In genomic region chr1:28099050-28099769, GRCh38 we compare ENCODE assay signal across 23 cellular contexts. TPM values are rescaled to one million over a fixed set of nuclear protein-coding genes. Genes with fewer than 3 reads are reported as not detected.
DNase-seq lines count a peak whose midpoint lies in the region; ATAC-seq and TF ChIP-seq lines count a peak whose summit lies in the region.
"Had no signal": no experiment of that assay in that cellular context is flagged by ENCODE, and none has a peak within 500 bp of the region (broad histone marks: within the 10 kb centered on the region; RNA-seq: fewer than 3 reads in every experiment).

No MANE protein-coding gene starts in this region.

- peak overlapping the region; percentile 31; the same call in 1 of the 3 replicates for H2BK15ac ChIP-seq in IMR-90 (ENCODE audit: low read depth, low read length)

- peaks cover 0 to 3% of the 10 kb centered on the region in 2 donors for H3K27me3 Mint-ChIP-seq in natural killer cell (ENCODE audit: low read depth in 2 of 2)
- H3K27me3 Mint-ChIP-seq in immature natural killer cell (ENCODE audit: low read depth in 3 of 3) = peaks cover 0 to 4% (median 0%) of the 10 kb centered on the region in 3 donors

- H4K20me1 ChIP-seq in IMR-90 (ENCODE audit: insufficient read depth, low read length) (no peaks in the 10 kb centered on the region), GM23248 (ENCODE audit: insufficient read depth) (no peaks in the 10 kb centered on the region)

- H3K23ac ChIP-seq in IMR-90 (ENCODE audit: low read depth, low read length) = no peak overlapping the region

- peak overlapping the region; percentile 61 for H2BK120ac ChIP-seq in IMR-90 (ENCODE audit: low read depth, low read length)

- H3K9me3 Mint-ChIP-seq in natural killer cell = no peaks in the 10 kb centered on the region
- H3K9me3 Mint-ChIP-seq in immature natural killer cell = no peaks in the 10 kb centered on the region
- H3K9me3 Mint-ChIP-seq: activated naive CD8-positive, alpha-beta T cell treated with anti-CD3 and anti-CD28 coated beads, Interleukin-2, amount 10 ng/mL, durations not matched to agents 7 days and 5 days; mesothelial cell of epicardium; nephron progenitor cell had no signal

- TF ChIP-seq CTCF in IMR-90 (conservative IDR thresholded peaks at IDR 0.05; ENCODE audit: low read depth, low read length) = no peak
- TF ChIP-seq CTCF in gastrocnemius medialis (IDR thresholded peaks at IDR 0.05 in 4 of 5, conservative IDR thresholded peaks at IDR 0.05 in 1 of 5) = no peak
- TF ChIP-seq CTCF in natural killer cell (IDR thresholded peaks at IDR 0.05) = no peak

- H3K9me1 ChIP-seq in IMR-90 (ENCODE audit: insufficient read depth, low read length) = peaks cover 7% of the 10 kb centered on the region

- H4K91ac ChIP-seq in IMR-90 (ENCODE audit: insufficient read depth, low read depth, low read length) = peak overlapping the region; percentile 43

- H3K9me2 ChIP-seq in GM23248 (ENCODE audit: insufficient read depth) = no peaks in the 10 kb centered on the region

- H3K4me1 Mint-ChIP-seq in natural killer cell (no peaks in the 10 kb centered on the region), immature natural killer cell (no peaks in the 10 kb centered on the region)
- H3K4me1 Mint-ChIP-seq: CD4-positive, CD25-positive, alpha-beta regulatory T cell; mesothelial cell of epicardium had no signal

- peak overlapping the region in 1 of 2 experiments; percentile 82; a peak in 1 of 4 replicates for H4K8ac ChIP-seq in IMR-90 (ENCODE audit: low read depth in 2 of 2, low read length in 2 of 2)

- H3K56ac ChIP-seq in IMR-90 (ENCODE audit: extremely low read depth, insufficient read depth, low read length) = no peak overlapping the region

- H3K36me3 Mint-ChIP-seq in natural killer cell (no peaks in the 10 kb centered on the region), immature natural killer cell (no peaks in the 10 kb centered on the region)
- H3K36me3 Mint-ChIP-seq: activated naive CD8-positive, alpha-beta T cell treated with anti-CD3 and anti-CD28 coated beads, Interleukin-2, amount 10 ng/mL, durations not matched to agents 7 days and 5 days; CD4-positive, CD25-positive, alpha-beta regulatory T cell; mesothelial cell of epicardium had no signal

- peak overlapping the region; percentile 89 for H3K4ac ChIP-seq in IMR-90 (ENCODE audit: low read depth, low read length)

- POLR2A ChIA-PET in IMR-90 (lab: Charles Lee; ENCODE audit: unreplicated experiment) = interaction anchor here (0.6 to 1.0 kb wide), 2 partner anchors 11 to 117 kb away, joined by 5 read pairs; partner anchors contain the start of gene EYA3

- H3K4me2 ChIP-seq in IMR-90 (ENCODE audit: low read depth, low read length) (no peak overlapping the region), GM23248 (ENCODE audit: unreplicated experiment) (no peak overlapping the region)

- peak overlapping the region; percentile 58 for H2AK9ac ChIP-seq in IMR-90 (replicated peaks; ENCODE audit: low read depth, low read length, poor library complexity)

- H2AK5ac ChIP-seq in IMR-90 (ENCODE audit: low read depth, low read length) = peak overlapping the region; percentile 93; the same call in 1 of the 2 replicates

- BruUV-seq in IMR-90 (replicated peaks; lab: Mats Ljungman, UMichigan) = no TSS peak

- H3K9me3 ChIP-seq in IMR-90 (ENCODE audit: control insufficient read depth, insufficient read depth, low read length) = no peaks in the 10 kb centered on the region; the same call in 1 of the 2 replicates
- no peaks in the 10 kb centered on the region for H3K9me3 ChIP-seq in gastrocnemius medialis
- no peaks in the 10 kb centered on the region for H3K9me3 ChIP-seq in GM23248 (ENCODE audit: low read depth)
- H3K9me3 ChIP-seq: body of pancreas, testis had no signal

- H3K4me1 ChIP-seq in IMR-90 (ENCODE audit: control insufficient read depth, insufficient read depth, low read length) (peaks cover 5% of the 10 kb centered on the region), gastrocnemius medialis (peaks cover 0 to 12% of the 10 kb centered on the region in 2 donors), GM23248 (ENCODE audit: insufficient read depth) (0 out of 2 replicates have a peak, but pooled peaks cover 6% of the 10 kb centered on the region)
- H3K4me1 ChIP-seq: testis had no signal

- ATAC-seq in IMR-90 (ENCODE audit: low read depth) = peak; percentile 69
- peak; percentile 97 for ATAC-seq in left ventricle myocardium superior
- peak; percentile 93 to 96 for ATAC-seq in gastrocnemius medialis
- ATAC-seq in natural killer cell = no peak
- ATAC-seq in GM18858 (IDR thresholded peaks at IDR 0.05; ENCODE audit: unreplicated experiment) = no peak
- ATAC-seq: body of pancreas had no signal

- H3K9ac ChIP-seq in IMR-90 (ENCODE audit: low read depth, low read length) (no peak overlapping the region), GM23248 (no peak overlapping the region)

- no peaks in the 10 kb centered on the region for H3K36me3 ChIP-seq in IMR-90 (ENCODE audit: control insufficient read depth, insufficient read depth, low read length)
- H3K36me3 ChIP-seq in gastrocnemius medialis = no peaks in the 10 kb centered on the region
- H3K36me3 ChIP-seq in GM23248 (ENCODE audit: low read depth) = no peaks in the 10 kb centered on the region

- CTCF ChIA-PET in IMR-90 (lab: Yijun Ruan, JAX) = no interaction called here

- intact Hi-C loops in IMR-90 (cut with micrococcal nuclease) = loop anchor here (5.0 kb wide), 1 partner anchor 63 kb away; no protein-coding TSS in a partner anchor
- intact Hi-C loops in left ventricle myocardium superior (cut with micrococcal nuclease) = no loop called here
- intact Hi-C loops in gastrocnemius medialis (cut with DNase I; ENCODE audit: low total_unique reads) = loop anchor here (1.0 kb wide), 1 partner anchor 24 kb away; no protein-coding TSS in a partner anchor
- intact Hi-C loops in natural killer cell (cut with micrococcal nuclease) = no loop called here

- H3K14ac ChIP-seq in IMR-90 (replicated peaks; ENCODE audit: low read depth, low read length) = peak overlapping the region; percentile 82

- H2AFZ ChIP-seq in IMR-90 (replicated peaks; ENCODE audit: low read length, poor library complexity) (peak overlapping the region; percentile 63), GM23248 (no peak overlapping the region)

- no peak overlapping the region for H3K4me3 ChIP-seq in IMR-90 (ENCODE audit: insufficient read depth, low read depth, low read length)
- no peak overlapping the region for H3K4me3 ChIP-seq in gastrocnemius medialis
- H3K4me3 ChIP-seq in GM23248 = no peak overlapping the region
- H3K4me3 ChIP-seq: body of pancreas, coronary artery, testis had no signal

- no peaks in the 10 kb centered on the region for H3K79me2 ChIP-seq in GM23248 (ENCODE audit: insufficient read depth)

- H3K27ac Mint-ChIP-seq in natural killer cell = no peak overlapping the region
- no peak overlapping the region for H3K27ac Mint-ChIP-seq in immature natural killer cell
- H3K27ac Mint-ChIP-seq: activated CD4-positive, alpha-beta T cell treated with anti-CD3 and anti-CD28 coated beads, Interleukin-2, amount 10 ng/mL, durations not matched to agents 7 days and 5 days; activated naive CD8-positive, alpha-beta T cell treated with anti-CD3 and anti-CD28 coated beads, Interleukin-2, amount 10 ng/mL, durations not matched to agents 7 days and 5 days; CD4-positive, CD25-positive, alpha-beta regulatory T cell; mesothelial cell of epicardium; nephron progenitor cell had no signal

- H3F3A ChIP-seq in GM23248 (ENCODE audit: insufficient read depth) = 0 out of 2 replicates have a peak, but pooled peaks cover under 1% of the 10 kb centered on the region

- peak overlapping the region; percentile 46 for H3K18ac ChIP-seq in IMR-90 (ENCODE audit: low read depth, low read length)

- TF ChIP-seq POLR2A in IMR-90 (IDR thresholded peaks at IDR 0.05; ENCODE audit: low read depth, low read length) (no peak), gastrocnemius medialis (IDR thresholded peaks at IDR 0.05) (no peak)

- H2BK5ac ChIP-seq in IMR-90 (ENCODE audit: low read depth, low read length, poor library complexity, severe bottlenecking) = peak overlapping the region; percentile 48

- H3K79me1 ChIP-seq in IMR-90 (ENCODE audit: low read depth in 1 of 2, low read length in 2 of 2) = no peaks in the 10 kb centered on the region

- no CpG with 5 or more reads among the region's 5 CpGs for WGBS in IMR-90 (ENCODE audit: extremely low coverage in 2 of 2, insufficient read length in 1 of 2), 2 experiments
- WGBS in GM23248 (ENCODE audit: low coverage in 1 of 2, low lambda C conversion rate in 2 of 2, missing lambda C conversion rate in 2 of 2), 2 experiments = 81 to 84% methylated on average over 5 of the region's 5 CpGs

- DNase-seq in IMR-90 (peak; percentile 26), astrocyte of the hippocampus (ENCODE audit: low read depth, low spot score) (peak; percentile 8), left ventricle myocardium superior (peak; percentile 41), gastrocnemius medialis (peak; percentile 64 to 72), natural killer cell (no peak), GM23248 (no peak), immature natural killer cell (no peak)
- DNase-seq: activated CD4-positive, alpha-beta T cell treated with anti-CD3 and anti-CD28 coated beads, Interleukin-2, amount 10 ng/mL, durations not matched to agents 7 days and 5 days; activated naive CD8-positive, alpha-beta T cell treated with anti-CD3 and anti-CD28 coated beads, Interleukin-2, amount 10 ng/mL, durations not matched to agents 7 days and 5 days; body of pancreas; CD4-positive, CD25-positive, alpha-beta regulatory T cell; glutamatergic neuron; GOT3; NCI-H187 treated with DMSO at 0.1 percent for 48 hours; NCI-H748 treated with DMSO at 0.1 percent for 48 hours; nephron progenitor cell; SIG-M5; stimulated activated naive CD4-positive, alpha-beta T cell; T-helper 2 cell; testis had no signal

- no peak for TF ChIP-seq RAD21 in IMR-90 (IDR thresholded peaks at IDR 0.05; ENCODE audit: low read length)

- H2BK20ac ChIP-seq in IMR-90 (ENCODE audit: low read depth, low read length) = peak overlapping the region; percentile 79

- H3K27ac ChIP-seq in IMR-90 (ENCODE audit: insufficient read depth, low read length) (peak overlapping the region; percentile 61; the same call in 1 of the 2 replicates), gastrocnemius medialis (peak overlapping the region; percentile 75 to 90 (median 80)), GM23248 (no peak overlapping the region)
- H3K27ac ChIP-seq: body of pancreas, coronary artery, testis had no signal

- H3K27me3 ChIP-seq in IMR-90 (ENCODE audit: control insufficient read depth, insufficient read depth, low read length) (no peaks in the 10 kb centered on the region), gastrocnemius medialis (no peaks in the 10 kb centered on the region), GM23248 (replicated peaks; ENCODE audit: insufficient read depth) (no peaks in the 10 kb centered on the region)
- H3K27me3 ChIP-seq: body of pancreas, testis had no signal

- H4K5ac ChIP-seq in IMR-90 (ENCODE audit: low read depth, low read length) = peak overlapping the region; percentile 19; the same call in 1 of the 2 replicates

- in situ Hi-C loops in IMR-90 (cut with MboI; ENCODE audit: low sequenced_read_pairs) = no loop called here
- in situ Hi-C loops in gastrocnemius medialis (cut with MboI; ENCODE audit: low sequenced_read_pairs in 4 of 4) = loop anchor here in 1 of 4 donors (10.0 kb wide), 1 partner anchor 106 kb away; no protein-coding TSS in a partner anchor
- in situ Hi-C loops in GM23248 (cut with MboI) = loop anchor here (10.0 kb wide), 1 partner anchor 106 kb away; no protein-coding TSS in a partner anchor

- H3K4me3 Mint-ChIP-seq in natural killer cell (no peak overlapping the region), immature natural killer cell (no peak overlapping the region)
- H3K4me3 Mint-ChIP-seq: activated CD4-positive, alpha-beta T cell treated with anti-CD3 and anti-CD28 coated beads, Interleukin-2, amount 10 ng/mL, durations not matched to agents 7 days and 5 days; activated naive CD8-positive, alpha-beta T cell treated with anti-CD3 and anti-CD28 coated beads, Interleukin-2, amount 10 ng/mL, durations not matched to agents 7 days and 5 days; CD4-positive, CD25-positive, alpha-beta regulatory T cell; mesothelial cell of epicardium; nephron progenitor cell had no signal

- dilution Hi-C loops in IMR-90 (cut with HindIII; ENCODE audit: low sequenced_read_pairs, unreplicated experiment) = no loop called here

RNA-seq across cellular contexts. Expression of gene EYA3, which starts 10.8 kb away (rescaled TPM):
- total RNA-seq in IMR-90 (2012; rRNA removed) = 14.4 and 17.6 TPM in 2 replicates
- 7.9 and 9.1 TPM in 2 replicates for polyA plus RNA-seq in IMR-90 (2012; rRNA removed)
- polyA plus RNA-seq in IMR-90 (2012; cell fraction: cytosol; rRNA removed) = 2.1 and 2.5 TPM in 2 replicates
- polyA plus RNA-seq in IMR-90 (2012; cell fraction: nucleus; rRNA removed; ENCODE audit: low replicate concordance) = 4.8 and 20.3 TPM in 2 replicates
- total RNA-seq in left ventricle myocardium superior = 21.1 TPM
- 10 to 100 TPM in 3 of 4 donors, 1 to 10 TPM in 1; 9.2 to 19.5 (median 15.4) TPM for total RNA-seq in gastrocnemius medialis
- 10 to 100 TPM; 17.7 to 25.2 (median 19.1) TPM for total RNA-seq in natural killer cell
- 16.9 and 19.2 TPM in 2 replicates for total RNA-seq in GM23248 (2014; rRNA removed; shearing (Covaris generic))
- 8.6 and 9.1 TPM in 2 replicates for polyA plus RNA-seq in GM23248 (2016; fragmentation: Nextera tagmentation; extraction: Ambion mirVana)
- 10 to 100 TPM in 1 of 3 donors, 1 to 10 TPM in 2; 7.8 to 15.6 (median 9.3) TPM for polyA plus RNA-seq in immature natural killer cell

Comparison
In these comparisons a context has a peak if more than half of its experiments do, and no peak if none do; other contexts are left out.
1. ATAC-seq: peak in IMR-90 (single experiment), left ventricle myocardium superior (single experiment) and gastrocnemius medialis (2 of 2); none in natural killer cell (0 of 3) and GM18858 (single experiment).
2. DNase-seq: peak in IMR-90 (single experiment), astrocyte of the hippocampus (single experiment), left ventricle myocardium superior (single experiment) and gastrocnemius medialis (2 of 2); none in natural killer cell (single experiment), GM23248 (single experiment) and immature natural killer cell (0 of 3).
3. intact Hi-C loops: an anchor here in IMR-90 (5.0 kb wide) and gastrocnemius medialis (1.0 kb wide); none called in left ventricle myocardium superior and natural killer cell.